In genomic region chr10:31194986-31195385, GRCh38 we compare ENCODE assay signal across 14 cellular contexts.
A peak's percentile ranks its signal among the peaks of the same experiment; 100 is the strongest.
DNase-seq lines count a peak whose midpoint lies in the region; ATAC-seq and TF ChIP-seq lines count a peak whose summit lies in the region.
"Had no signal": no experiment of that assay in that cellular context is flagged by ENCODE, and none has a peak within 500 bp of the region (broad histone marks: within the 10 kb centered on the region; RNA-seq: fewer than 3 reads in every experiment).

No MANE protein-coding gene starts in this region.

- no peak overlapping the region for H3K4me3 ChIP-seq in SK-N-SH (ENCODE audit: low read depth in 2 of 2, low read length in 1 of 2)
- H3K4me3 ChIP-seq in epithelial cell of esophagus (ENCODE audit: low read length), result no peak overlapping the region
- no peak overlapping the region for H3K4me3 ChIP-seq in smooth muscle cell
- H3K4me3 ChIP-seq in PC-3 (ENCODE audit: low read length), result no peak overlapping the region

- BruUV-seq in PC-3 (replicated peaks; lab: Mats Ljungman, UMichigan), result no TSS peak

- H3K4me1 ChIP-seq in SK-N-SH (ENCODE audit: control insufficient read depth in 1 of 2, insufficient read depth in 2 of 2, low read depth in 1 of 2, low read length in 1 of 2) (peaks cover 0 to 4% of the 10 kb centered on the region in 2 experiments; a peak in 1 of 4 replicates), smooth muscle cell (ENCODE audit: low read depth) (peaks cover 10% of the 10 kb centered on the region), PC-3 (ENCODE audit: insufficient read depth, low read length) (no peaks in the 10 kb centered on the region)

- WGBS in SK-N-SH (ENCODE audit: low lambda C conversion rate), result 59% methylated on average over 4 of the region's 4 CpGs
- 22% methylated on average over 4 of the region's 4 CpGs for WGBS in smooth muscle cell (ENCODE audit: low lambda C conversion rate)

- H3K79me2 ChIP-seq in SK-N-SH (ENCODE audit: insufficient read depth) (no peaks in the 10 kb centered on the region), smooth muscle cell (ENCODE audit: low read depth) (no peaks in the 10 kb centered on the region), PC-3 (ENCODE audit: low read length) (no peaks in the 10 kb centered on the region)

- CTCF ChIA-PET in SK-N-SH (lab: Yijun Ruan, JAX) (no interaction called here), PC-3 (lab: Charles Lee) (no interaction called here)

- H3F3A ChIP-seq in SK-N-SH (replicated peaks; ENCODE audit: insufficient read depth) (no peaks in the 10 kb centered on the region), smooth muscle cell (ENCODE audit: low read depth) (no peaks in the 10 kb centered on the region), PC-3 (ENCODE audit: low read length, unreplicated experiment) (no peaks in the 10 kb centered on the region)

- TF ChIP-seq EP300 in SK-N-SH (IDR thresholded peaks at IDR 0.05; ENCODE audit: borderline replicate concordance in 1 of 2, low read depth in 1 of 2, low read length in 1 of 2), result no peak

- TF ChIP-seq CTCF in SK-N-SH (IDR thresholded peaks at IDR 0.05) (no peak), epithelial cell of esophagus (IDR thresholded peaks at IDR 0.05; ENCODE audit: insufficient read depth, low read depth, low read length, missing control alignments) (no peak), smooth muscle cell (IDR thresholded peaks at IDR 0.05; ENCODE audit: borderline replicate concordance, insufficient read depth, poor library complexity, severe bottlenecking) (no peak), PC-3 (conservative IDR thresholded peaks at IDR 0.05; ENCODE audit: low read depth, low read length) (no peak)

- H2AFZ ChIP-seq in SK-N-SH (ENCODE audit: low read depth) (no peak overlapping the region), smooth muscle cell (ENCODE audit: low read depth) (no peak overlapping the region), PC-3 (ENCODE audit: low read length) (no peak overlapping the region)

- POLR2A ChIA-PET in SK-N-SH (lab: Yijun Ruan, JAX) (no interaction called here), PC-3 (lab: Charles Lee; ENCODE audit: unreplicated experiment) (no interaction called here)

- no peak overlapping the region for H3K4me2 ChIP-seq in SK-N-SH
- peak overlapping the region; percentile 51 for H3K4me2 ChIP-seq in smooth muscle cell
- no peak overlapping the region for H3K4me2 ChIP-seq in PC-3 (ENCODE audit: low read length)

- no peaks in the 10 kb centered on the region for H4K20me1 ChIP-seq in SK-N-SH (ENCODE audit: insufficient read depth)
- no peaks in the 10 kb centered on the region for H4K20me1 ChIP-seq in smooth muscle cell (ENCODE audit: low read depth)
- H4K20me1 ChIP-seq in PC-3 (ENCODE audit: low read length), result no peaks in the 10 kb centered on the region

- no peak for TF ChIP-seq RAD21 in SK-N-SH (IDR thresholded peaks at IDR 0.05; ENCODE audit: low read length)

- ATAC-seq in SK-N-SH treated with all-trans-retinoic acid at 6 μM for 48 hours, result no peak
- ATAC-seq in HG02571 (IDR thresholded peaks at IDR 0.05; ENCODE audit: unreplicated experiment), result no peak
- no peak for ATAC-seq in PC-3

- H3K9ac ChIP-seq in SK-N-SH (no peak overlapping the region), smooth muscle cell (ENCODE audit: low read depth) (no peak overlapping the region), PC-3 (ENCODE audit: low read length) (no peak overlapping the region)

- H3K9me2 ChIP-seq in SK-N-SH, result no peaks in the 10 kb centered on the region
- H3K9me2 ChIP-seq in PC-3 (replicated peaks; ENCODE audit: low read length), result no peaks in the 10 kb centered on the region

- H3K27me3 ChIP-seq in SK-N-SH (ENCODE audit: insufficient read depth) (no peaks in the 10 kb centered on the region), smooth muscle cell (ENCODE audit: low read depth) (no peaks in the 10 kb centered on the region), PC-3 (ENCODE audit: low read length) (no peaks in the 10 kb centered on the region)

- intact Hi-C loops in PC-3 (cut with micrococcal nuclease), result no loop called here

- DNase-seq in SK-N-SH, result peak; percentile 41
- peak; percentile 93 for DNase-seq in RPMI7951 (ENCODE audit: low read depth)
- DNase-seq in epithelial cell of esophagus (ENCODE audit: low read depth), result peak; percentile 6
- no peak for DNase-seq in smooth muscle cell (lab: John Stamatoyannopoulos, UW; ENCODE audit: unreplicated experiment)
- no peak for DNase-seq in PC-3
- DNase-seq in NCI-H1092 (lab: John Stamatoyannopoulos, UW), result no peak
- DNase-seq: 8988T, C1 segment of cervical spinal cord, H7, NCI-H1436 treated with DMSO at 0.1 percent for 48 hours, NCI-H2081, NCI-H524 treated with DMSO at 0.1 percent for 48 hours had no signal

- no peaks in the 10 kb centered on the region for H3K36me3 ChIP-seq in SK-N-SH (replicated peaks in 1 of 2; ENCODE audit: control insufficient read depth in 1 of 2, insufficient read depth in 2 of 2, low read length in 1 of 2)
- H3K36me3 ChIP-seq in smooth muscle cell (ENCODE audit: low read depth), result no peaks in the 10 kb centered on the region
- H3K36me3 ChIP-seq in PC-3 (ENCODE audit: low read depth, low read length), result no peaks in the 10 kb centered on the region

- no peaks in the 10 kb centered on the region for H3K9me3 ChIP-seq in SK-N-SH
- no peaks in the 10 kb centered on the region for H3K9me3 ChIP-seq in smooth muscle cell (replicated peaks; ENCODE audit: low read depth)
- no peaks in the 10 kb centered on the region for H3K9me3 ChIP-seq in PC-3 (ENCODE audit: low read length)

- H3K27ac ChIP-seq in SK-N-SH (ENCODE audit: low read depth in 2 of 2, low read length in 1 of 2) (no peak overlapping the region), smooth muscle cell (ENCODE audit: low read depth) (peak overlapping the region; percentile 16), PC-3 (ENCODE audit: low read length) (no peak overlapping the region)

TF ChIP-seq in SK-N-SH, 30 proteins besides CTCF, POLR2A, EP300 and RAD21:
- TF ChIP-seq POLR2AphosphoS5 (IDR thresholded peaks at IDR 0.05; ENCODE audit: low read depth, low read length), result no peak
- no peak for TF ChIP-seq SMC3 (IDR thresholded peaks at IDR 0.05; ENCODE audit: low read depth, low read length)
- TF ChIP-seq PBX3 (IDR thresholded peaks at IDR 0.05), result no peak
- no peak for TF ChIP-seq FOXM1 (IDR thresholded peaks at IDR 0.05; ENCODE audit: low read depth)
- TF ChIP-seq MXI1 (IDR thresholded peaks at IDR 0.05; ENCODE audit: low read depth, low read length), result no peak
- TF ChIP-seq CHD2 (IDR thresholded peaks at IDR 0.05; ENCODE audit: low read length, partially characterized antibody), result no peak
TF ChIP-seq in SK-N-SH: peak in this region for 0.

TF ChIP-seq in SK-N-SH treated with all-trans-retinoic acid at 6 μM for 48 hours, 23 proteins besides CTCF, POLR2A, EP300 and RAD21:
- TF ChIP-seq RARB (CRISPR knock-in tag; IDR thresholded peaks at IDR 0.05), result no peak
TF ChIP-seq in SK-N-SH treated with all-trans-retinoic acid at 6 μM for 48 hours: peak in this region for 0.

Comparison
In these comparisons a context has a peak if more than half of its experiments do, and no peak if none do; other contexts are left out.
1. DNase-seq: peak in SK-N-SH (single experiment), RPMI7951 (single experiment) and epithelial cell of esophagus (single experiment); none in smooth muscle cell (single experiment), PC-3 (single experiment) and NCI-H1092 (single experiment).